In the genomic region with DNA sequence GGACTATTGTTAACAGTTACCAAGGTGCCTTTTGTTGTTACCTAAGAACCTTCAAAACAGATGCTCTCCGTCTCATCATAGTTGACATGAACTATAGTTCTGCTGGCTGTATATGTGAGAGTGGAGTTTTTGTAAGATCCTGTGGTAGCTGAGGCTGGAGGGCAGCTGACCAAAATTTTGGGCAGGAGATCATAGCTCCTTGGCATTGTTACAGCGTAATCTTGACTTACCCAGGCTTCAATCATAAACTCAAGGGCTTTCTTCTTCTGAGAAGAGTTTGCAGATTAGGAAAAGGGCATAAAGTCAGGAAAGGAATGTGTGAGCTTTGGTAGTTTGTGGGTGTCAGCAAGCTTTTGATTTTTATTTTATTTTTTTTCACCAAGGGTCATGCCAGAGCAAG, we compare ENCODE assay signal across 19 cellular contexts. TPM values are rescaled to one million over a fixed set of nuclear protein-coding genes. Genes with fewer than 3 reads are reported as not detected.
DNase-seq lines count a peak whose midpoint lies in the region; ATAC-seq, FAIRE-seq and TF ChIP-seq lines count a peak whose summit lies in the region.
"Had no signal": no experiment of that assay in that cellular context is flagged by ENCODE, and none has a peak within 500 bp of the region (broad histone marks: within the 10 kb centered on the region; RNA-seq: fewer than 3 reads in every experiment).

No MANE protein-coding gene starts in this region.

- CTCF ChIA-PET in Calu3 (lab: Charles Lee) (interaction anchor here (0.6 kb wide), 1 partner anchor 9 kb away, joined by 3 read pairs; no protein-coding TSS in a partner anchor), HCT116 (lab: Charles Lee) (no interaction called here), K562 (lab: Yijun Ruan, JAX; ENCODE audit: low intra/inter-chr PET ratio) (no interaction called here)

- H3K9me3 Mint-ChIP-seq in Calu3 (ENCODE audit: low read depth, unreplicated experiment): no peaks in the 10 kb centered on the region
- H3K9me3 Mint-ChIP-seq: CD14-positive monocyte; CD8-positive, alpha-beta memory T cell; HFFc6 had no signal

- no peak overlapping the region for H4K5ac ChIP-seq in mesendoderm (ENCODE audit: low read length)

- peaks cover 16% of the 10 kb centered on the region for H3K79me1 ChIP-seq in mesendoderm (ENCODE audit: low read length)

- H3K27me3 ChIP-seq in HCT116 (ENCODE audit: insufficient read depth, low read length) (no peaks in the 10 kb centered on the region), K562 (ENCODE audit: control insufficient read depth in 2 of 2, insufficient read depth in 2 of 2, low read length in 2 of 2) (no peaks in the 10 kb centered on the region), psoas muscle (ENCODE audit: insufficient read depth in 3 of 3, low read length in 2 of 3) (no peaks in the 10 kb centered on the region), mesendoderm (ENCODE audit: insufficient read depth, low read length, poor library complexity) (no peaks in the 10 kb centered on the region)

- DNase-seq in Calu3 (no peak), HCT116 (ENCODE audit: low read depth, low spot score) (no peak), K562 (ENCODE audit: extremely low read depth in 1 of 4, low spot score in 3 of 4) (no peak), psoas muscle (no peak), H54 (ENCODE audit: insufficient read length, low spot score) (no peak), mesendoderm (no peak)
- DNase-seq: Caco-2; CD8-positive, alpha-beta memory T cell; DMS53; GF-D8; GOT3; HFFc6 had no signal

- intact Hi-C loops in Calu3 (cut with micrococcal nuclease; ENCODE audit: unreplicated experiment) (no loop called here), HCT116 (cut with micrococcal nuclease) (no loop called here), K562 (cut with micrococcal nuclease) (loop anchor here (5.0 kb wide), 1 partner anchor 35 kb away; no protein-coding TSS in a partner anchor), psoas muscle (cut with DNase I) (no loop called here)

- H3K9me3 ChIP-seq in HCT116 (ENCODE audit: control insufficient read depth in 1 of 2, insufficient read depth in 1 of 2, low read depth in 1 of 2, low read length in 2 of 2) (no peaks in the 10 kb centered on the region), K562 (replicated peaks; ENCODE audit: control insufficient read depth, insufficient read depth, low read depth, low read length) (no peaks in the 10 kb centered on the region), psoas muscle (no peaks in the 10 kb centered on the region)
- H3K9me3 ChIP-seq: A549, Caco-2, HAP-1 had no signal

- peaks cover 2% of the 10 kb centered on the region for H3K4me1 Mint-ChIP-seq in Calu3 (ENCODE audit: low read depth, unreplicated experiment)

- no peak for TF ChIP-seq EP300 in K562 (IDR thresholded peaks at IDR 0.05; ENCODE audit: low read length)

- H2AK5ac ChIP-seq in mesendoderm (ENCODE audit: low read length): no peak overlapping the region

- FAIRE-seq in K562 (lab: Jason Lieb, UNC) (no peak), H54 (lab: Jason Lieb, UNC) (no peak)
- FAIRE-seq: A549, GM18507, HepG2, HTR-8/SVneo had no signal

- H3K23ac ChIP-seq in mesendoderm (ENCODE audit: low read length): no peak overlapping the region

- POLR2A ChIA-PET in HCT116 (lab: Charles Lee): no interaction called here
- POLR2A ChIA-PET in K562 (lab: Yijun Ruan, JAX): interaction anchor here (0.7 to 1.9 kb wide), 5 partner anchors 12 to 64 kb away, joined by 3 to 8 read pairs (median 4); no protein-coding TSS in a partner anchor

- no peak overlapping the region for H2BK15ac ChIP-seq in mesendoderm (replicated peaks; ENCODE audit: low read depth)

- no peaks in the 10 kb centered on the region for H3K36me3 ChIP-seq in HCT116 (ENCODE audit: control insufficient read depth in 1 of 2, insufficient read depth in 2 of 2, low read length in 2 of 2)
- H3K36me3 ChIP-seq in K562 (ENCODE audit: control insufficient read depth, insufficient read depth, low read length): peaks cover 69% of the 10 kb centered on the region
- H3K36me3 ChIP-seq in psoas muscle (ENCODE audit: insufficient read depth in 1 of 2, low read depth in 1 of 2): no peaks in the 10 kb centered on the region
- H3K36me3 ChIP-seq in mesendoderm (ENCODE audit: control insufficient read depth, insufficient read depth, low read length): no peaks in the 10 kb centered on the region

- TF ChIP-seq CTCF in Calu3 (IDR thresholded peaks at IDR 0.05; ENCODE audit: unreplicated experiment) (no peak), HCT116 (IDR thresholded peaks at IDR 0.05 in 2 of 3, conservative IDR thresholded peaks at IDR 0.05 in 1 of 3; ENCODE audit: borderline replicate concordance in 1 of 3, insufficient read depth in 1 of 3, low read depth in 2 of 3, low read length in 2 of 3) (no peak), K562 (IDR thresholded peaks at IDR 0.05 in 2 of 3, conservative IDR thresholded peaks at IDR 0.05 in 1 of 3; ENCODE audit: insufficient read depth in 2 of 3, low read depth in 1 of 3, low read length in 3 of 3) (no peak), psoas muscle (IDR thresholded peaks at IDR 0.05) (no peak)

- BruUV-seq in Calu3 (replicated peaks; lab: Mats Ljungman, UMichigan) (TSS peak; percentile 12), HCT116 (replicated peaks; lab: Mats Ljungman, UMichigan) (TSS peak; percentile 11), K562 (replicated peaks; lab: Mats Ljungman, UMichigan) (TSS peak; percentile 10)

- H3K9ac ChIP-seq in HCT116 (ENCODE audit: low read length) (no peak overlapping the region), K562 (ENCODE audit: insufficient read depth in 1 of 2, low read depth in 2 of 2, low read length in 2 of 2) (no peak overlapping the region), mesendoderm (ENCODE audit: low read length) (no peak overlapping the region)

- H4K8ac ChIP-seq in mesendoderm (ENCODE audit: low read depth, low read length): no peak overlapping the region

- H3K79me2 ChIP-seq in HCT116 (ENCODE audit: insufficient read depth, low read length) (peaks cover 92% of the 10 kb centered on the region), K562 (ENCODE audit: control insufficient read depth, insufficient read depth, low read length) (peaks cover 98% of the 10 kb centered on the region), mesendoderm (ENCODE audit: control insufficient read depth, insufficient read depth, low read length) (peaks cover 6% of the 10 kb centered on the region)

- H3K4me3 Mint-ChIP-seq in Calu3 (ENCODE audit: low read depth, unreplicated experiment): no peak overlapping the region
- H3K4me3 Mint-ChIP-seq: CD14-positive monocyte; CD8-positive, alpha-beta memory T cell; HFFc6 had no signal

- no peaks in the 10 kb centered on the region for H3K36me3 Mint-ChIP-seq in Calu3 (ENCODE audit: insufficient read depth, unreplicated experiment)

- no peaks in the 10 kb centered on the region for H3K9me2 ChIP-seq in HCT116 (ENCODE audit: insufficient read depth)

- H3K27me3 Mint-ChIP-seq in Calu3 (ENCODE audit: unreplicated experiment): no peaks in the 10 kb centered on the region

- H2AFZ ChIP-seq in HCT116 (ENCODE audit: low read depth, low read length, poor library complexity, severe bottlenecking) (no peak overlapping the region), K562 (ENCODE audit: low read depth, low read length) (no peak overlapping the region)

- H3K4me3 ChIP-seq in HCT116 (replicated peaks in 1 of 2; ENCODE audit: low read depth in 1 of 2, low read length in 2 of 2) (no peak overlapping the region), K562 (no peak overlapping the region), psoas muscle (peak overlapping the region; percentile 9), mesendoderm (ENCODE audit: low read length) (no peak overlapping the region)
- H3K4me3 ChIP-seq: A549, HAP-1 had no signal

- in situ Hi-C loops in K562 (cut with MboI): no loop called here

- RAD21 ChIA-PET in HCT116 (lab: Charles Lee; ENCODE audit: low non-redundant PET in 1 of 2, low total read pairs in 2 of 2, uncharacterized antibody in 2 of 2, unreplicated experiment in 2 of 2): no interaction called here

- no peak overlapping the region for H2BK5ac ChIP-seq in mesendoderm (ENCODE audit: low read length)

- ATAC-seq in HCT116 (no peak), K562 (no peak), psoas muscle (no peak), HG03432 (IDR thresholded peaks at IDR 0.05; ENCODE audit: unreplicated experiment) (no peak)
- ATAC-seq: A549, HepG2 had no signal

- TF ChIP-seq POLR2A in HCT116 (IDR thresholded peaks at IDR 0.05; ENCODE audit: borderline replicate concordance, extremely low read depth, insufficient read depth, insufficient read length): no peak
- TF ChIP-seq POLR2A in K562 (conservative IDR thresholded peaks at IDR 0.05): no peak
- TF ChIP-seq POLR2A in H54 (IDR thresholded peaks at IDR 0.05; ENCODE audit: low read depth, low read length): no peak

- H3K18ac ChIP-seq in mesendoderm (ENCODE audit: low read length): no peak overlapping the region

- no peak overlapping the region for H3K56ac ChIP-seq in mesendoderm (ENCODE audit: low read length)

- 94% methylated on average over 2 of the region's 2 CpGs for WGBS in K562 (ENCODE audit: insufficient coverage, low coverage, missing lambda C conversion rate)
- WGBS in psoas muscle, 3 donors: 49 to 69% (median 51%) methylated on average over 2 of the region's 2 CpGs
- no CpG with 5 or more reads among the region's 2 CpGs for WGBS in mesendoderm (ENCODE audit: extremely low coverage, insufficient coverage, low lambda C conversion rate)

- no peaks in the 10 kb centered on the region for H3K9me1 ChIP-seq in K562 (ENCODE audit: control insufficient read depth, insufficient read depth, low read length)

- no peak overlapping the region for H3K4ac ChIP-seq in mesendoderm (ENCODE audit: low read depth, low read length)

- H3K4me2 ChIP-seq in HCT116 (ENCODE audit: low read length) (no peak overlapping the region), K562 (ENCODE audit: insufficient read depth, low read length) (no peak overlapping the region), mesendoderm (ENCODE audit: low read length) (no peak overlapping the region)
- H3K4me2 ChIP-seq: A549 had no signal

- H3K27ac Mint-ChIP-seq in Calu3 (ENCODE audit: unreplicated experiment): no peak overlapping the region
- H3K27ac Mint-ChIP-seq: HFFc6 had no signal

- TF ChIP-seq RAD21 in HCT116 (IDR thresholded peaks at IDR 0.05; ENCODE audit: low read depth) (no peak), K562 (CRISPR knock-in tag; conservative IDR thresholded peaks at IDR 0.05 in 1 of 2, IDR thresholded peaks at IDR 0.05 in 1 of 2) (no peak)

- peaks cover 5 to 37% of the 10 kb centered on the region in 2 experiments for H3K4me1 ChIP-seq in HCT116 (ENCODE audit: control insufficient read depth in 1 of 2, insufficient read depth in 2 of 2, low read length in 2 of 2)
- H3K4me1 ChIP-seq in K562 (replicated peaks in 1 of 2; ENCODE audit: control insufficient read depth in 2 of 2, insufficient read depth in 2 of 2, low read length in 2 of 2): peaks cover 14 to 59% of the 10 kb centered on the region in 2 experiments; a peak in 4 of 5 replicates
- H3K4me1 ChIP-seq in psoas muscle: peaks cover 52% of the 10 kb centered on the region
- H3K4me1 ChIP-seq in mesendoderm (ENCODE audit: control insufficient read depth, low read depth, low read length): peaks cover 8% of the 10 kb centered on the region
- H3K4me1 ChIP-seq: Caco-2 had no signal

- H4K20me1 ChIP-seq in HCT116 (ENCODE audit: insufficient read depth) (peaks cover 4% of the 10 kb centered on the region; the same call in 1 of the 2 replicates), K562 (replicated peaks; ENCODE audit: control insufficient read depth, insufficient read depth, low read length) (no peaks in the 10 kb centered on the region)

- H3K27ac ChIP-seq in HCT116 (ENCODE audit: low read depth, low read length) (no peak overlapping the region), K562 (ENCODE audit: extremely low read depth, low read depth, low read length) (no peak overlapping the region), psoas muscle (peak overlapping the region; percentile 73), mesendoderm (ENCODE audit: low read depth, low read length) (no peak overlapping the region)
- H3K27ac ChIP-seq: A549 had no signal

- no peak overlapping the region for H2BK120ac ChIP-seq in mesendoderm (ENCODE audit: low read depth, low read length)

RNA-seq across cellular contexts. Expression of gene RCL1, which starts 34.5 kb away (rescaled TPM):
- total RNA-seq in Calu3 (2022): 20.7 and 21.3 TPM in 2 replicates
- 29.9 TPM for total RNA-seq in HCT116 (2021; ENCODE audit: unreplicated experiment)
- polyA plus RNA-seq in HCT116 (2012): 13.5 and 18.4 TPM in 2 replicates
- total RNA-seq in K562 (2011; cell fraction: chromatin; rRNA removed; ENCODE audit: low replicate concordance): 60.6 and 89.3 TPM in 2 replicates
- 32.9 and 33.2 TPM in 2 replicates for total RNA-seq in K562 (2011; cell fraction: nucleolus; rRNA removed)
- 50.7 and 56.7 TPM in 2 replicates for total RNA-seq in K562 (2011; cell fraction: nucleoplasm; rRNA removed)
- total RNA-seq in K562 (2014; rRNA removed): 47.4 and 53.9 TPM in 2 replicates
- 35.7 and 37.7 TPM in 2 replicates for total RNA-seq in K562 (2014; rRNA removed; fragmentation: Illumina TruSeq; extraction: Trizol)
- 38.2 and 38.6 TPM in 2 replicates for total RNA-seq in K562 (2015; rRNA removed; fragmentation: Illumina TruSeq; extraction: Trizol)
- 46.4 and 47.5 TPM in 2 replicates for total RNA-seq in K562 (2021)
- polyA plus RNA-seq in K562 (2011; rRNA removed): 24.0 and 40.9 TPM in 2 replicates
- 32.2 and 52.1 TPM in 2 replicates for polyA plus RNA-seq in K562 (2011; cell fraction: cytosol; rRNA removed)
- 45.1 and 54.2 TPM in 2 replicates for polyA plus RNA-seq in K562 (2011; cell fraction: nucleus; rRNA removed)
- polyA plus RNA-seq in K562 (2012): 32.1 and 45.8 TPM in 2 replicates
- polyA plus RNA-seq in K562 (2014; fragmentation: Illumina TruSeq; extraction: Trizol): 61.6 and 67.7 TPM in 2 replicates
- polyA plus RNA-seq in K562 (2014; fragmentation: Nextera tagmentation; extraction: Ambion mirVana): 10 to 100 TPM; 36.9 to 46.1 TPM
- 34.3 and 37.4 TPM in 2 replicates for polyA plus RNA-seq in K562 (2014; rRNA removed)
- polyA minus RNA-seq in K562 (2011; rRNA and poly(A)+ RNA removed): 37.0 and 57.9 TPM in 2 replicates
- 28.0 and 32.1 TPM in 2 replicates for polyA minus RNA-seq in K562 (2011; cell fraction: cytosol; rRNA and poly(A)+ RNA removed)
- polyA minus RNA-seq in K562 (2011; cell fraction: nucleus; rRNA and poly(A)+ RNA removed): 52.6 and 116 TPM in 2 replicates
- total RNA-seq in psoas muscle: 10 to 100 TPM; 16.0 to 29.5 (median 17.9) TPM
- 10 to 100 TPM in 2 of 3 donors, 1 to 10 TPM in 1; 8.9 to 13.2 (median 10.7) TPM for polyA plus RNA-seq in psoas muscle
- polyA plus RNA-seq in mesendoderm (2013, experiment 1 of 2): 39.6 TPM
- 38.6 TPM for polyA plus RNA-seq in mesendoderm (2013, experiment 2 of 2)
